In genomic region chr14:51905673-51906121, GRCh38 we compare ENCODE assay signal across 8 cellular contexts. TPM values are rescaled to one million over a fixed set of nuclear protein-coding genes. Genes with fewer than 3 reads are reported as not detected.
DNase-seq lines count a peak whose midpoint lies in the region; ATAC-seq and TF ChIP-seq lines count a peak whose summit lies in the region.
"Not testable (repeated sequence)": the region's sequence is repeated elsewhere in the genome, so short reads cannot be mapped to it uniquely, and the experiment has no call there.

No MANE protein-coding gene starts in this region.

- not testable (repeated sequence) for H3K27ac ChIP-seq in RWPE1

- POLR2A ChIA-PET in RWPE1 (lab: Yijun Ruan, JAX; ENCODE audit: low non-redundant PET): not testable (repeated sequence)

- ATAC-seq in GM21381 (IDR thresholded peaks at IDR 0.05; ENCODE audit: unreplicated experiment): peak; percentile 77
- ATAC-seq in HG03196 (IDR thresholded peaks at IDR 0.05; ENCODE audit: unreplicated experiment): peak; percentile 88

- CTCF ChIA-PET in RWPE1 (lab: Yijun Ruan, JAX): interaction anchor here (0.6 kb wide), 1 partner anchor 12 kb away, joined by 6 read pairs; no protein-coding TSS in a partner anchor

- TF ChIP-seq CTCF in RWPE1 (conservative IDR thresholded peaks at IDR 0.05; ENCODE audit: low read depth): not testable (repeated sequence)

- DNase-seq in Daoy (ENCODE audit: low read depth): peak; percentile 74
- DNase-seq in RWPE1 (ENCODE audit: low spot score): peak; percentile 7
- peak; percentile 49 for DNase-seq in activated T-cell treated with anti-CD3 and anti-CD28 coated beads for 4 hours
- DNase-seq in dedifferentiated amniotic fluid mesenchymal stem cell (ENCODE audit: extremely low spot score): peak; percentile 43
- peak; percentile 45 for DNase-seq in myocyte (ENCODE audit: low read depth)
- peak; percentile 31 to 38 for DNase-seq in stimulated activated CD8-positive, alpha-beta memory T cell treated with anti-CD3 and anti-CD28 coated beads, Interleukin-4, amount 100 ng/mL, for 4 hours (ENCODE audit: low read depth in 2 of 2, low spot score in 1 of 2)

RNA-seq across cellular contexts. Expression of gene GNG2, which starts 45.3 kb away (rescaled TPM):
- total RNA-seq in Daoy (2014; rRNA removed; shearing (Covaris generic)): 8.6 and 10.2 TPM in 2 replicates
- 14.6 and 16.6 TPM in 2 replicates for total RNA-seq in myocyte
- 9.7 TPM for polyA plus RNA-seq in myocyte (2012)

Comparison
In these comparisons a context has a peak if more than half of its experiments do, and no peak if none do; other contexts are left out.
1. DNase-seq: peak in every context shown above with its lines; median percentile 74 in Daoy; 49 in activated T-cell treated with anti-CD3 and anti-CD28 coated beads for 4 hours; 45 in myocyte; 43 in dedifferentiated amniotic fluid mesenchymal stem cell; 34 in stimulated activated CD8-positive, alpha-beta memory T cell treated with anti-CD3 and anti-CD28 coated beads, Interleukin-4, amount 100 ng/mL, for 4 hours; 7 in RWPE1.